ENCODE assay signal across 24 cellular contexts in genomic region chr13:23472189-23472588, GRCh38.
"Had no signal": no experiment of that assay in that cellular context is flagged by ENCODE, and none has a peak within 500 bp of the region (broad histone marks: within the 10 kb centered on the region; RNA-seq: fewer than 3 reads in every experiment).

No MANE protein-coding gene starts in this region.

- DNase-seq: dorsolateral prefrontal cortex; effector CD8-positive, alpha-beta T cell; endodermal cell; foreskin fibroblast; gastrocnemius medialis; kidney; natural killer cell; stimulated activated CD4-positive, alpha-beta T cell treated with anti-CD3 and anti-CD28 coated beads, Interleukin-12 subunit alpha, Interleukin-12 subunit beta, amount 100 ng/mL, for 4 hours; stimulated activated CD4-positive, alpha-beta T cell treated with anti-CD3 and anti-CD28 coated beads, Interleukin-1b, Interleukin-23, amount 100 ng/mL, for 48 hours; stimulated activated CD4-positive, alpha-beta T cell treated with anti-CD3 and anti-CD28 coated beads, Interleukin-4, amount 100 ng/mL, for 1 hour; stimulated activated CD8-positive, alpha-beta memory T cell treated with anti-CD3 and anti-CD28 coated beads, Interleukin-4, amount 100 ng/mL, for 48 hours; stimulated activated naive CD4-positive, alpha-beta T cell; stimulated activated naive CD8-positive, alpha-beta T cell treated with anti-CD3 and anti-CD28 coated beads, Interleukin-15, amount 100 ng/mL, for 72 hours had no signal

- H3K36me3 Mint-ChIP-seq: memory B cell, natural killer cell, neural progenitor cell had no signal

- H3K9me3 Mint-ChIP-seq: memory B cell; natural killer cell; stimulated activated naive CD8-positive, alpha-beta T cell treated with anti-CD3 and anti-CD28 coated beads, Interleukin-15, amount 100 ng/mL, for 72 hours had no signal

- H3K27me3 Mint-ChIP-seq: type B pancreatic cell had no signal

- H3K4me1 Mint-ChIP-seq: memory B cell had no signal

- H3K4me3 Mint-ChIP-seq: endodermal cell; memory B cell; natural killer cell; neural progenitor cell; stimulated activated naive CD8-positive, alpha-beta T cell treated with anti-CD3 and anti-CD28 coated beads, Interleukin-15, amount 100 ng/mL, for 72 hours had no signal

- H3K27ac Mint-ChIP-seq: endodermal cell; memory B cell; natural killer cell; neural progenitor cell; stimulated activated naive CD8-positive, alpha-beta T cell treated with anti-CD3 and anti-CD28 coated beads, Interleukin-15, amount 100 ng/mL, for 72 hours had no signal

- H3K4me3 ChIP-seq: dorsolateral prefrontal cortex, esophagus muscularis mucosa, gastrocnemius medialis, lung, neural progenitor cell, prostate gland, right atrium auricular region, smooth muscle cell, suprapubic skin had no signal

- ATAC-seq: gastrocnemius medialis; left lobe of liver; natural killer cell; sciatic nerve; stimulated activated naive CD8-positive, alpha-beta T cell treated with anti-CD3 and anti-CD28 coated beads, Interleukin-15, amount 100 ng/mL, for 72 hours had no signal
